ENCODE assay signal across 10 cellular contexts in genomic region chr10:129964611-129965417, GRCh38. TPM values are rescaled to one million over a fixed set of nuclear protein-coding genes. Genes with fewer than 3 reads are reported as not detected.
DNase-seq lines count a peak whose midpoint lies in the region; ATAC-seq and TF ChIP-seq lines count a peak whose summit lies in the region.
"Had no signal": no experiment of that assay in that cellular context is flagged by ENCODE, and none has a peak within 500 bp of the region (broad histone marks: within the 10 kb centered on the region; RNA-seq: fewer than 3 reads in every experiment).

No MANE protein-coding gene starts in this region.

- no peaks in the 10 kb centered on the region for H4K20me1 ChIP-seq in PC-9 (ENCODE audit: insufficient read depth)

- no TSS peak for BruUV-seq in PC-9 (replicated peaks; lab: Mats Ljungman, UMichigan)

- intact Hi-C loops in activated CD4-positive, alpha-beta T cell treated with anti-CD3 and anti-CD28 coated beads for 36 hours (cut with DNase I, micrococcal nuclease): loop anchor here (5.0 to 10.0 kb wide), 5 partner anchors 142 to 1333 kb away; partner anchors contain the start of genes C10orf143 (in 1 of the 2) and MGMT (in 1 of the 2)
- intact Hi-C loops in PC-9 (cut with micrococcal nuclease; ENCODE audit: unreplicated experiment): no loop called here

- H3K79me2 ChIP-seq in PC-9 (ENCODE audit: low read depth): no peaks in the 10 kb centered on the region

- DNase-seq in activated CD4-positive, alpha-beta T cell treated with anti-CD3 and anti-CD28 coated beads for 36 hours: no peak
- no peak for DNase-seq in activated CD4-positive, alpha-beta T cell treated with anti-CD3 and anti-CD28 coated beads for 1 hour
- DNase-seq in stimulated activated naive B cell treated with anti-CD40 and anti-IgM and Interleukin-4, amounts not matched to agents 10 μg/mL and 1 μg/mL and 100 μg/mL, for 72 hours: no peak
- DNase-seq in PC-9: no peak
- DNase-seq in activated effector memory CD4-positive, alpha-beta T cell treated with anti-CD3 and anti-CD28 coated beads, Interleukin-2, amount 50 U/mL, for 16 hours: no peak
- no peak for DNase-seq in epidermal melanocyte (ENCODE audit: insufficient read length, low spot score)
- DNase-seq: amygdala had no signal

- POLR2A ChIA-PET in activated CD4-positive, alpha-beta T cell treated with anti-CD3 and anti-CD28 coated beads for 36 hours (lab: Charles Lee): no interaction called here
- POLR2A ChIA-PET in PC-9 (lab: Charles Lee; ENCODE audit: unreplicated experiment): no interaction called here

- no peak for TF ChIP-seq CTCF in PC-9 (conservative IDR thresholded peaks at IDR 0.05)

- H2AFZ ChIP-seq in PC-9: no peak overlapping the region

- no peaks in the 10 kb centered on the region for H3K4me1 ChIP-seq in PC-9 (replicated peaks; ENCODE audit: insufficient read depth)

- no peak for ATAC-seq in activated CD4-positive, alpha-beta T cell treated with anti-CD3 and anti-CD28 coated beads for 36 hours
- no peak for ATAC-seq in activated T-helper 17 cell treated with anti-CD3 and anti-CD28 coated beads, Interleukin-2, amount 50 U/mL, for 72 hours (replicated peaks)
- ATAC-seq in stimulated activated naive B cell treated with anti-CD40 and anti-IgM and Interleukin-4, amounts not matched to agents 10 μg/mL and 1 μg/mL and 100 μg/mL, for 72 hours (replicated peaks): no peak

- H3K4me3 ChIP-seq in iPS-18c (ENCODE audit: insufficient read depth, low read depth, low read length) (peak overlapping the region; percentile 51; the same call in 1 of the 2 replicates), PC-9 (no peak overlapping the region)

- H3K27ac ChIP-seq in PC-9: no peak overlapping the region

- CTCF ChIA-PET in activated CD4-positive, alpha-beta T cell treated with anti-CD3 and anti-CD28 coated beads for 36 hours (lab: Charles Lee): interaction anchor here (0.7 to 1.1 kb wide), 2 partner anchors 336 to 880 kb away, joined by 3 to 4 read pairs; no protein-coding TSS in a partner anchor
- CTCF ChIA-PET in PC-9 (lab: Charles Lee): no interaction called here

- H3K27me3 ChIP-seq in PC-9 (ENCODE audit: insufficient read depth, low read depth): no peaks in the 10 kb centered on the region

- H3K27ac Mint-ChIP-seq in activated CD4-positive, alpha-beta T cell treated with anti-CD3 and anti-CD28 coated beads for 36 hours: no peak overlapping the region
- no peak overlapping the region for H3K27ac Mint-ChIP-seq in activated T-helper 17 cell treated with anti-CD3 and anti-CD28 coated beads, Interleukin-2, amount 50 U/mL, for 72 hours
- H3K27ac Mint-ChIP-seq in stimulated activated naive B cell treated with anti-CD40 and anti-IgM and Interleukin-4, amounts not matched to agents 10 μg/mL and 1 μg/mL and 100 μg/mL, for 72 hours: peak overlapping the region; percentile 80

- H3K36me3 Mint-ChIP-seq in activated CD4-positive, alpha-beta T cell treated with anti-CD3 and anti-CD28 coated beads for 36 hours (ENCODE audit: low read depth): no peaks in the 10 kb centered on the region
- H3K36me3 Mint-ChIP-seq in activated T-helper 17 cell treated with anti-CD3 and anti-CD28 coated beads, Interleukin-2, amount 50 U/mL, for 72 hours (ENCODE audit: low read depth): peaks cover 21% of the 10 kb centered on the region
- H3K36me3 Mint-ChIP-seq in stimulated activated naive B cell treated with anti-CD40 and anti-IgM and Interleukin-4, amounts not matched to agents 10 μg/mL and 1 μg/mL and 100 μg/mL, for 72 hours: peaks cover 3 to 10% of the 10 kb centered on the region in 2 donors

- H3K9me3 ChIP-seq in iPS-18c (ENCODE audit: control insufficient read depth, insufficient read depth, low read length) (peaks cover 6% of the 10 kb centered on the region), PC-9 (ENCODE audit: insufficient read depth, low read depth) (no peaks in the 10 kb centered on the region)

- peaks cover 62% of the 10 kb centered on the region for H3K27me3 Mint-ChIP-seq in activated CD4-positive, alpha-beta T cell treated with anti-CD3 and anti-CD28 coated beads for 36 hours
- H3K27me3 Mint-ChIP-seq in activated T-helper 17 cell treated with anti-CD3 and anti-CD28 coated beads, Interleukin-2, amount 50 U/mL, for 72 hours: peaks cover 45% of the 10 kb centered on the region
- peaks cover 51 to 64% of the 10 kb centered on the region in 2 donors for H3K27me3 Mint-ChIP-seq in stimulated activated naive B cell treated with anti-CD40 and anti-IgM and Interleukin-4, amounts not matched to agents 10 μg/mL and 1 μg/mL and 100 μg/mL, for 72 hours

- no peaks in the 10 kb centered on the region for H3K9me3 Mint-ChIP-seq in activated CD4-positive, alpha-beta T cell treated with anti-CD3 and anti-CD28 coated beads for 36 hours (ENCODE audit: low read depth)
- no peaks in the 10 kb centered on the region for H3K9me3 Mint-ChIP-seq in activated T-helper 17 cell treated with anti-CD3 and anti-CD28 coated beads, Interleukin-2, amount 50 U/mL, for 72 hours
- peaks cover 0 to 2% of the 10 kb centered on the region in 2 donors for H3K9me3 Mint-ChIP-seq in stimulated activated naive B cell treated with anti-CD40 and anti-IgM and Interleukin-4, amounts not matched to agents 10 μg/mL and 1 μg/mL and 100 μg/mL, for 72 hours

- no peaks in the 10 kb centered on the region for H3K9me2 ChIP-seq in PC-9 (ENCODE audit: insufficient read depth)

- peak overlapping the region; percentile 47 for H3K4me3 Mint-ChIP-seq in activated CD4-positive, alpha-beta T cell treated with anti-CD3 and anti-CD28 coated beads for 36 hours
- H3K4me3 Mint-ChIP-seq in activated T-helper 17 cell treated with anti-CD3 and anti-CD28 coated beads, Interleukin-2, amount 50 U/mL, for 72 hours: peak overlapping the region; percentile 47
- H3K4me3 Mint-ChIP-seq in stimulated activated naive B cell treated with anti-CD40 and anti-IgM and Interleukin-4, amounts not matched to agents 10 μg/mL and 1 μg/mL and 100 μg/mL, for 72 hours: peak overlapping the region; percentile 62 to 67

- H3K4me2 ChIP-seq in PC-9: no peak overlapping the region

- H3F3A ChIP-seq in PC-9 (ENCODE audit: insufficient read depth, low read depth): no peaks in the 10 kb centered on the region

- H3K4me1 Mint-ChIP-seq in activated CD4-positive, alpha-beta T cell treated with anti-CD3 and anti-CD28 coated beads for 36 hours: peaks cover 18% of the 10 kb centered on the region
- peaks cover 5% of the 10 kb centered on the region for H3K4me1 Mint-ChIP-seq in activated T-helper 17 cell treated with anti-CD3 and anti-CD28 coated beads, Interleukin-2, amount 50 U/mL, for 72 hours
- peaks cover 9 to 29% of the 10 kb centered on the region in 2 donors for H3K4me1 Mint-ChIP-seq in stimulated activated naive B cell treated with anti-CD40 and anti-IgM and Interleukin-4, amounts not matched to agents 10 μg/mL and 1 μg/mL and 100 μg/mL, for 72 hours

- H3K36me3 ChIP-seq in PC-9 (ENCODE audit: low read depth): no peaks in the 10 kb centered on the region

RNA-seq across cellular contexts. Expression of gene EBF3, which starts 0.7 kb away (rescaled TPM):
- not detected for total RNA-seq in activated CD4-positive, alpha-beta T cell treated with anti-CD3 and anti-CD28 coated beads for 36 hours
- total RNA-seq in activated T-helper 17 cell treated with anti-CD3 and anti-CD28 coated beads, Interleukin-2, amount 50 U/mL, for 72 hours: not detected
- total RNA-seq in PC-9 (2021): not detected in 2 replicates
- total RNA-seq: liver had no signal
